Comparison of ENCODE assay signal across 9 cellular contexts in the genomic region with DNA sequence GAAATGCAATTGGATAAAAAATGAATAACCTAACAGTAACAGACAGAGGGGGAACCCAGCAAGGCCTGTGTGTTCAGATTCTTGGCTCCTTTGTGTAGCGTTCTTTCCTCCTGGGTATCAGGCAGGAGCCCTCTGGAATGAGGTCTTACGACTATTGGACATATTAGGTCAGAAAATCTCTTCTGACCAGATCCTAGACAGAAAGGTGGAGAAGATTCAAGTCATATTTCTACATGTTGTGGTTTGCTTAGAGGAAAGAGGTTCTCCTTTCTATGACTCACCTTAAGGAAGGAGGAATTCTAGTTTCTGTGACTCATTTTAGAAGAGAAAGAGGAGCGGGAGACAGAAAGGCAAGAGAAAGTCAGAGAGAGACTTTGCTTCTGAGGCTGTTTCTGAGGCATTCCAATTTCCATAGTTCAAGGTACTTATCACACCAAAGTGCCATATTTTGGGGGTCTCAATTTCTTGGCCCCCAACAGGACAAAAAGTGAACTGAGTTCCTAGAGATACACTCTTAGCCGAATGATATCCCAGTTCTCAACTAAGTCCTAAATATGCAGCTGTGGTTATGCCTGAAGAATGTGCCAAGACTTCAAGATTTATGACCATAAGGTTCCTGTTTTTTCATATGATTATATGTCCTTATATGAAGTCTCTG.
DNase-seq lines count a peak whose midpoint lies in the region; ATAC-seq, FAIRE-seq and TF ChIP-seq lines count a peak whose summit lies in the region.
"Had no signal": no experiment of that assay in that cellular context is flagged by ENCODE, and none has a peak within 500 bp of the region (broad histone marks: within the 10 kb centered on the region; RNA-seq: fewer than 3 reads in every experiment).

No MANE protein-coding gene starts in this region.

- in situ Hi-C loops in HepG2 (cut with HindIII; ENCODE audit: extremely low pct_ligation_motif_present, low pct_unique_long_range_greater_than_20kb) = no loop called here

- H4K20me1 ChIP-seq in HepG2 (ENCODE audit: insufficient read depth, low read length) = no peaks in the 10 kb centered on the region

- BruUV-seq in HepG2 (replicated peaks; lab: Mats Ljungman, UMichigan) = no TSS peak

- no peaks in the 10 kb centered on the region for H3K4me1 ChIP-seq in HepG2 (ENCODE audit: insufficient read depth, low read length)

- TF ChIP-seq CTCF in HepG2 (CRISPR knock-in tag; IDR thresholded peaks at IDR 0.05) = no peak

- H3K79me2 ChIP-seq in HepG2 (ENCODE audit: insufficient read depth, low read length) = no peaks in the 10 kb centered on the region

- WGBS in HepG2 (ENCODE audit: low lambda C conversion rate) = 25% methylated on average over 4 of the region's 4 CpGs

- no peak overlapping the region for H3K4me2 ChIP-seq in HepG2 (ENCODE audit: low read depth, low read length)

- intact Hi-C loops in Right ventricle myocardium superior (cut with DNase I) (no loop called here), HepG2 (cut with micrococcal nuclease; ENCODE audit: unreplicated experiment) (no loop called here)

- ATAC-seq in GM18907 (IDR thresholded peaks at IDR 0.05; ENCODE audit: unreplicated experiment) (peak; percentile 83), HG03060 (IDR thresholded peaks at IDR 0.05; ENCODE audit: low read depth, unreplicated experiment) (peak; percentile 63), SK-N-SH treated with all-trans-retinoic acid at 6 μM for 48 hours (peak; percentile 95), Right ventricle myocardium superior (ENCODE audit: poor library complexity) (no peak), HepG2 (no peak)
- no peak for ATAC-seq in activated CD4-positive, CD25-positive, alpha-beta regulatory T cell treated with anti-CD3 and anti-CD28 coated beads, Interleukin-2, amount 50 U/mL, for 24 hours

- H3K27me3 ChIP-seq in HepG2 (ENCODE audit: control insufficient read depth in 1 of 2, insufficient read depth in 2 of 2, low read length in 2 of 2) = no peaks in the 10 kb centered on the region

- CTCF ChIA-PET in HepG2 (lab: Yijun Ruan, JAX; ENCODE audit: low intra/inter-chr PET ratio, low total read pairs) = no interaction called here

- no peak overlapping the region for H2AFZ ChIP-seq in HepG2 (ENCODE audit: low read length)

- no peaks in the 10 kb centered on the region for H3K9me3 ChIP-seq in HepG2 (ENCODE audit: low read length)

- TF ChIP-seq EP300 in HepG2 (IDR thresholded peaks at IDR 0.05; ENCODE audit: low read depth in 2 of 2, low read length in 2 of 2) (no peak), HepG2 (CRISPR knock-in tag; IDR thresholded peaks at IDR 0.05; ENCODE audit: borderline replicate concordance) (no peak)

- no peak for FAIRE-seq in HepG2 (lab: Jason Lieb, UNC)

- POLR2A ChIA-PET in HepG2 (lab: Yijun Ruan, JAX) = no interaction called here

- no peaks in the 10 kb centered on the region for H3K36me3 ChIP-seq in HepG2 (replicated peaks in 1 of 2; ENCODE audit: control insufficient read depth in 1 of 2, insufficient read depth in 2 of 2, low read length in 2 of 2)

- DNase-seq in non-pigmented ciliary epithelial cell (ENCODE audit: low read depth) (peak; percentile 74), Right ventricle myocardium superior (no peak), HepG2 (ENCODE audit: low spot score) (no peak)
- DNase-seq in activated effector memory CD4-positive, alpha-beta T cell treated with anti-CD3 and anti-CD28 coated beads, Interleukin-2, amount 50 U/mL, for 16 hours = no peak
- DNase-seq: NCI-H1092 had no signal

- no peak for TF ChIP-seq POLR2A in HepG2 (IDR thresholded peaks at IDR 0.05; ENCODE audit: insufficient read depth in 1 of 2, low read depth in 2 of 2, low read length in 2 of 2)

- H3K27ac ChIP-seq in HepG2 (ENCODE audit: extremely low read length, insufficient read depth, low read length) = no peak overlapping the region

- H3K4me3 ChIP-seq in HepG2 (replicated peaks in 1 of 3; ENCODE audit: insufficient read depth in 1 of 3, low read depth in 2 of 3, low read length in 3 of 3) = no peak overlapping the region

- no peak overlapping the region for H3K9ac ChIP-seq in HepG2 (ENCODE audit: insufficient read depth, low read depth, low read length)

- no peak for TF ChIP-seq RAD21 in HepG2 (CRISPR knock-in tag; IDR thresholded peaks at IDR 0.05)

TF ChIP-seq in SK-N-SH treated with all-trans-retinoic acid at 6 μM for 48 hours, 23 proteins besides CTCF, POLR2A, EP300 and RAD21 (continues in another document):
- no peak for TF ChIP-seq ARNTL (CRISPR knock-in tag; IDR thresholded peaks at IDR 0.05; ENCODE audit: borderline replicate concordance, low read depth)
- no peak for TF ChIP-seq BACH2 (CRISPR knock-in tag; IDR thresholded peaks at IDR 0.05; ENCODE audit: borderline replicate concordance)
- TF ChIP-seq, protein P1, sequence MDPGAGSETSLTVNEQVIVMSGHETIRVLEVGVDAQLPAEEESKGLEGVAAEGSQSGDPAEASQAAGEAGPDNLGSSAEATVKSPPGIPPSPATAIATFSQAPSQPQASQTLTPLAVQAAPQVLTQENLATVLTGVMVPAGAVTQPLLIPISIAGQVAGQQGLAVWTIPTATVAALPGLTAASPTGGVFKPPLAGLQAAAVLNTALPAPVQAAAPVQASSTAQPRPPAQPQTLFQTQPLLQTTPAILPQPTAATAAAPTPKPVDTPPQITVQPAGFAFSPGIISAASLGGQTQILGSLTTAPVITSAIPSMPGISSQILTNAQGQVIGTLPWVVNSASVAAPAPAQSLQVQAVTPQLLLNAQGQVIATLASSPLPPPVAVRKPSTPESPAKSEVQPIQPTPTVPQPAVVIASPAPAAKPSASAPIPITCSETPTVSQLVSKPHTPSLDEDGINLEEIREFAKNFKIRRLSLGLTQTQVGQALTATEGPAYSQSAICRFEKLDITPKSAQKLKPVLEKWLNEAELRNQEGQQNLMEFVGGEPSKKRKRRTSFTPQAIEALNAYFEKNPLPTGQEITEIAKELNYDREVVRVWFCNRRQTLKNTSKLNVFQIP (CRISPR knock-in tag; IDR thresholded peaks at IDR 0.05; ENCODE audit: borderline replicate concordance, low read depth) = no peak
- no peak for TF ChIP-seq SNAI2 (CRISPR knock-in tag; IDR thresholded peaks at IDR 0.05)
- no peak for TF ChIP-seq PATZ1 (CRISPR knock-in tag; IDR thresholded peaks at IDR 0.05; ENCODE audit: borderline replicate concordance)

TF ChIP-seq in HepG2, 621 proteins besides CTCF, POLR2A, EP300 and RAD21:
- TF ChIP-seq NBN (conservative IDR thresholded peaks at IDR 0.05) (no peak), MTF2 (CRISPR knock-in tag; IDR thresholded peaks at IDR 0.05; ENCODE audit: borderline replicate concordance) (no peak), ZNF850 (CRISPR knock-in tag; conservative IDR thresholded peaks at IDR 0.05) (no peak), RFX5 (IDR thresholded peaks at IDR 0.05; ENCODE audit: low read depth, low read length) (no peak), ZEB1 (IDR thresholded peaks at IDR 0.05; ENCODE audit: insufficient replicate concordance, low read depth) (no peak), ZNF501 (CRISPR knock-in tag; IDR thresholded peaks at IDR 0.05) (no peak), MTA3 (CRISPR knock-in tag; IDR thresholded peaks at IDR 0.05) (no peak), PBX2 (CRISPR knock-in tag; IDR thresholded peaks at IDR 0.05) (no peak), ZNF616 (CRISPR knock-in tag; IDR thresholded peaks at IDR 0.05; ENCODE audit: low read depth) (no peak), HMGA1 (CRISPR knock-in tag; conservative IDR thresholded peaks at IDR 0.05) (no peak), PAX8 (CRISPR knock-in tag; IDR thresholded peaks at IDR 0.05; ENCODE audit: borderline replicate concordance) (no peak), TMF1 (CRISPR knock-in tag; IDR thresholded peaks at IDR 0.05; ENCODE audit: low read depth) (no peak), KDM3A (CRISPR knock-in tag; IDR thresholded peaks at IDR 0.05; ENCODE audit: low read depth) (no peak), ZNF709 (CRISPR knock-in tag; IDR thresholded peaks at IDR 0.05) (no peak), SRF (IDR thresholded peaks at IDR 0.05; ENCODE audit: low read depth, low read length) (no peak), ZNF775 (CRISPR knock-in tag; IDR thresholded peaks at IDR 0.05; ENCODE audit: borderline replicate concordance) (no peak)
- TF ChIP-seq, protein P2, sequence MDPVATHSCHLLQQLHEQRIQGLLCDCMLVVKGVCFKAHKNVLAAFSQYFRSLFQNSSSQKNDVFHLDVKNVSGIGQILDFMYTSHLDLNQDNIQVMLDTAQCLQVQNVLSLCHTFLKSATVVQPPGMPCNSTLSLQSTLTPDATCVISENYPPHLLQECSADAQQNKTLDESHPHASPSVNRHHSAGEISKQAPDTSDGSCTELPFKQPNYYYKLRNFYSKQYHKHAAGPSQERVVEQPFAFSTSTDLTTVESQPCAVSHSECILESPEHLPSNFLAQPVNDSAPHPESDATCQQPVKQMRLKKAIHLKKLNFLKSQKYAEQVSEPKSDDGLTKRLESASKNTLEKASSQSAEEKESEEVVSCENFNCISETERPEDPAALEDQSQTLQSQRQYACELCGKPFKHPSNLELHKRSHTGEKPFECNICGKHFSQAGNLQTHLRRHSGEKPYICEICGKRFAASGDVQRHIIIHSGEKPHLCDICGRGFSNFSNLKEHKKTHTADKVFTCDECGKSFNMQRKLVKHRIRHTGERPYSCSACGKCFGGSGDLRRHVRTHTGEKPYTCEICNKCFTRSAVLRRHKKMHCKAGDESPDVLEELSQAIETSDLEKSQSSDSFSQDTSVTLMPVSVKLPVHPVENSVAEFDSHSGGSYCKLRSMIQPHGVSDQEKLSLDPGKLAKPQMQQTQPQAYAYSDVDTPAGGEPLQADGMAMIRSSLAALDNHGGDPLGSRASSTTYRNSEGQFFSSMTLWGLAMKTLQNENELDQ (CRISPR knock-in tag; IDR thresholded peaks at IDR 0.05; ENCODE audit: borderline replicate concordance) = no peak
TF ChIP-seq in HepG2: peak in this region for 0.

Comparison
In these comparisons a context has a peak if more than half of its experiments do, and no peak if none do; other contexts are left out.
1. ATAC-seq: peak in GM18907 (single experiment), HG03060 (single experiment) and SK-N-SH treated with all-trans-retinoic acid at 6 μM for 48 hours (single experiment); none in activated CD4-positive, CD25-positive, alpha-beta regulatory T cell treated with anti-CD3 and anti-CD28 coated beads, Interleukin-2, amount 50 U/mL, for 24 hours (0 of 2), Right ventricle myocardium superior (single experiment) and HepG2 (single experiment).